9 cellular contexts compared by ENCODE assay signal in genomic region chr6:69917834-69918233, GRCh38. TPM values are rescaled to one million over a fixed set of nuclear protein-coding genes. Genes with fewer than 3 reads are reported as not detected.
DNase-seq lines count a peak whose midpoint lies in the region; ATAC-seq, FAIRE-seq and TF ChIP-seq lines count a peak whose summit lies in the region.
"Had no signal": no experiment of that assay in that cellular context is flagged by ENCODE, and none has a peak within 500 bp of the region (broad histone marks: within the 10 kb centered on the region; RNA-seq: fewer than 3 reads in every experiment).

No MANE protein-coding gene starts in this region.

- no peaks in the 10 kb centered on the region for H3K27me3 Mint-ChIP-seq in activated CD8-positive, alpha-beta memory T cell treated with anti-CD3 and anti-CD28 coated beads, Interleukin-2, amount 10 ng/mL, durations not matched to agents 7 days and 5 days
- no peaks in the 10 kb centered on the region for H3K27me3 Mint-ChIP-seq in activated CD4-positive, alpha-beta T cell treated with anti-CD3 and anti-CD28 coated beads, Interleukin-2, amount 10 ng/mL, durations not matched to agents 7 days and 5 days

- H3K4me3 Mint-ChIP-seq in activated CD8-positive, alpha-beta memory T cell treated with anti-CD3 and anti-CD28 coated beads, Interleukin-2, amount 10 ng/mL, durations not matched to agents 7 days and 5 days, result no peak overlapping the region
- no peak overlapping the region for H3K4me3 Mint-ChIP-seq in activated CD4-positive, alpha-beta T cell treated with anti-CD3 and anti-CD28 coated beads, Interleukin-2, amount 10 ng/mL, durations not matched to agents 7 days and 5 days

- TF ChIP-seq POLR2A in GM12878 (IDR thresholded peaks at IDR 0.05; ENCODE audit: low read depth, low read length), result no peak

- H3K36me3 ChIP-seq in GM12878 (ENCODE audit: control insufficient read depth in 2 of 2, insufficient read depth in 2 of 2, low read length in 1 of 2), result no peaks in the 10 kb centered on the region

- TSS peak; percentile 8 for BruUV-seq in GM12878 (replicated peaks; lab: Mats Ljungman, UMichigan)

- no peak for TF ChIP-seq RAD21 in GM12878 (IDR thresholded peaks at IDR 0.05; ENCODE audit: insufficient read depth, low read depth, low read length)

- no peak overlapping the region for H3K4me2 ChIP-seq in GM12878 (ENCODE audit: control insufficient read depth, insufficient read depth)

- FAIRE-seq in GM12878 (lab: Jason Lieb, UNC), result no peak

- no peaks in the 10 kb centered on the region for H3K9me3 Mint-ChIP-seq in activated CD8-positive, alpha-beta memory T cell treated with anti-CD3 and anti-CD28 coated beads, Interleukin-2, amount 10 ng/mL, durations not matched to agents 7 days and 5 days (ENCODE audit: low read depth)
- no peaks in the 10 kb centered on the region for H3K9me3 Mint-ChIP-seq in activated CD4-positive, alpha-beta T cell treated with anti-CD3 and anti-CD28 coated beads, Interleukin-2, amount 10 ng/mL, durations not matched to agents 7 days and 5 days

- TF ChIP-seq EP300 in GM12878 (IDR thresholded peaks at IDR 0.05; ENCODE audit: borderline replicate concordance in 1 of 2, control insufficient read depth in 1 of 2, low read depth in 2 of 2, low read length in 2 of 2), result no peak

- H3K9me3 ChIP-seq in GM12878 (replicated peaks; ENCODE audit: control insufficient read depth, insufficient read depth, low read length), result no peaks in the 10 kb centered on the region; the same call in 1 of the 3 replicates

- no peaks in the 10 kb centered on the region for H3K79me2 ChIP-seq in GM12878 (ENCODE audit: control insufficient read depth, insufficient read depth, low read length)

- no peak for TF ChIP-seq CTCF in GM12878 (IDR thresholded peaks at IDR 0.05 in 2 of 3, conservative IDR thresholded peaks at IDR 0.05 in 1 of 3; ENCODE audit: control insufficient read depth in 2 of 3, extremely low read depth in 1 of 3, insufficient read depth in 1 of 3, low read depth in 3 of 3, low read length in 3 of 3)

- peaks cover 11% of the 10 kb centered on the region for H3K4me1 Mint-ChIP-seq in activated CD8-positive, alpha-beta memory T cell treated with anti-CD3 and anti-CD28 coated beads, Interleukin-2, amount 10 ng/mL, durations not matched to agents 7 days and 5 days
- H3K4me1 Mint-ChIP-seq in activated CD4-positive, alpha-beta T cell treated with anti-CD3 and anti-CD28 coated beads, Interleukin-2, amount 10 ng/mL, durations not matched to agents 7 days and 5 days, result no peaks in the 10 kb centered on the region

- no peaks in the 10 kb centered on the region for H3K36me3 Mint-ChIP-seq in activated CD8-positive, alpha-beta memory T cell treated with anti-CD3 and anti-CD28 coated beads, Interleukin-2, amount 10 ng/mL, durations not matched to agents 7 days and 5 days
- H3K36me3 Mint-ChIP-seq in activated CD4-positive, alpha-beta T cell treated with anti-CD3 and anti-CD28 coated beads, Interleukin-2, amount 10 ng/mL, durations not matched to agents 7 days and 5 days (ENCODE audit: low read depth), result no peaks in the 10 kb centered on the region

- no peaks in the 10 kb centered on the region for H3K27me3 ChIP-seq in GM12878 (replicated peaks in 1 of 2; ENCODE audit: control insufficient read depth in 2 of 2, insufficient read depth in 2 of 2, low read length in 1 of 2)

- 0% methylated on average over 1 of the region's 1 CpG for WGBS in GM12878 (ENCODE audit: insufficient coverage, insufficient replicate concordance, low lambda C conversion rate, missing lambda C conversion rate)

- CTCF ChIA-PET in activated CD8-positive, alpha-beta memory T cell treated with anti-CD3 and anti-CD28 coated beads, Interleukin-2, amount 10 ng/mL, durations not matched to agents 7 days and 5 days (lab: Charles Lee), result no interaction called here
- CTCF ChIA-PET in GM12878 (lab: Yijun Ruan, JAX), result interaction anchor here (0.6 to 2.2 kb wide), 2 partner anchors 52 to 222 kb away, joined by 3 to 5 read pairs; partner anchors contain the start of gene COL19A1
- CTCF ChIA-PET in activated CD4-positive, alpha-beta T cell treated with anti-CD3 and anti-CD28 coated beads, Interleukin-2, amount 10 ng/mL, durations not matched to agents 7 days and 5 days (lab: Charles Lee), result no interaction called here

- RAD21 ChIA-PET in GM12878 (lab: Charles Lee; ENCODE audit: unreplicated experiment), result no interaction called here

- in situ Hi-C loops in GM12878 (cut with MboI), result no loop called here

- no peak overlapping the region for H3K27ac Mint-ChIP-seq in activated CD8-positive, alpha-beta memory T cell treated with anti-CD3 and anti-CD28 coated beads, Interleukin-2, amount 10 ng/mL, durations not matched to agents 7 days and 5 days
- H3K27ac Mint-ChIP-seq in activated CD4-positive, alpha-beta T cell treated with anti-CD3 and anti-CD28 coated beads, Interleukin-2, amount 10 ng/mL, durations not matched to agents 7 days and 5 days, result no peak overlapping the region

- no peak for DNase-seq in activated CD8-positive, alpha-beta memory T cell treated with anti-CD3 and anti-CD28 coated beads, Interleukin-2, amount 10 ng/mL, durations not matched to agents 7 days and 5 days
- DNase-seq in activated CD8-positive, alpha-beta memory T cell treated with anti-CD3 and anti-CD28 coated beads for 24 hours, result no peak
- DNase-seq in GM12878 (ENCODE audit: low read depth, low spot score), result peak; percentile 20
- DNase-seq in stimulated activated CD8-positive, alpha-beta memory T cell treated with anti-CD3 and anti-CD28 coated beads, Interleukin-4, amount 100 ng/mL, for 48 hours, result peak; percentile 33
- no peak for DNase-seq in activated CD4-positive, alpha-beta T cell treated with anti-CD3 and anti-CD28 coated beads, Interleukin-2, amount 10 ng/mL, durations not matched to agents 7 days and 5 days
- no peak for DNase-seq in left ventricle myocardium superior
- no peak for DNase-seq in NCI-H1436 treated with DMSO at 0.1 percent for 48 hours (lab: John Stamatoyannopoulos, UW)
- DNase-seq: NCI-H82 had no signal

- H3K4me3 ChIP-seq in GM12878, result no peak overlapping the region

- no peak overlapping the region for H2AFZ ChIP-seq in GM12878 (ENCODE audit: control insufficient read depth, low read depth, low read length)

- no peak overlapping the region for H3K27ac ChIP-seq in GM12878 (ENCODE audit: control insufficient read depth, insufficient read depth)

- ATAC-seq in activated CD8-positive, alpha-beta memory T cell treated with anti-CD3 and anti-CD28 coated beads, Interleukin-2, amount 10 ng/mL, durations not matched to agents 7 days and 5 days, result peak; percentile 68
- ATAC-seq in HG03139 (IDR thresholded peaks at IDR 0.05; ENCODE audit: unreplicated experiment) (peak; percentile 70), GM12878 (peak; percentile 81), left ventricle myocardium superior (no peak)

- SMC1A ChIA-PET in GM12878 (lab: Charles Lee; ENCODE audit: uncharacterized antibody, unreplicated experiment), result interaction anchor here (0.9 to 2.7 kb wide), 7 partner anchors 11 to 174 kb away, joined by 3 to 10 read pairs (median 3); no protein-coding TSS in a partner anchor

- H3K4me1 ChIP-seq in GM12878 (ENCODE audit: control insufficient read depth, insufficient read depth, low read length), result no peaks in the 10 kb centered on the region

- H4K20me1 ChIP-seq in GM12878 (ENCODE audit: control insufficient read depth, insufficient read depth), result no peaks in the 10 kb centered on the region

- POLR2A ChIA-PET in GM12878 (lab: Charles Lee), result no interaction called here
- POLR2A ChIA-PET in activated CD4-positive, alpha-beta T cell treated with anti-CD3 and anti-CD28 coated beads, Interleukin-2, amount 10 ng/mL, durations not matched to agents 7 days and 5 days (lab: Charles Lee), result no interaction called here

- intact Hi-C loops in GM12878 (cut with micrococcal nuclease; ENCODE audit: unreplicated experiment) (no loop called here), left ventricle myocardium superior (cut with micrococcal nuclease) (no loop called here)

- no peak overlapping the region for H3K9ac ChIP-seq in GM12878 (ENCODE audit: control insufficient read depth, insufficient read depth, low read length)

RNA-seq across cellular contexts. Expression of gene COL19A1, which starts 51.5 kb away (rescaled TPM):
- total RNA-seq in activated CD8-positive, alpha-beta memory T cell treated with anti-CD3 and anti-CD28 coated beads, Interleukin-2, amount 10 ng/mL, durations not matched to agents 7 days and 5 days, result under 1 TPM in 1 of 2 experiments, not detected in 1; 0.40 TPM
- 51.4 and 55.7 TPM in 2 replicates for total RNA-seq in GM12878 (2013; cell fraction: nucleolus; rRNA removed)
- 4.7 and 5.8 TPM in 2 replicates for total RNA-seq in GM12878 (2014; rRNA removed)
- 5.8 and 6.1 TPM in 2 replicates for total RNA-seq in GM12878 (2014; rRNA removed; fragmentation: Illumina TruSeq; extraction: Trizol)
- 4.4 and 5.6 TPM in 2 replicates for total RNA-seq in GM12878 (2021)
- polyA plus RNA-seq in GM12878 (2011; ENCODE audit: low read depth), result 2.1 TPM
- 13.5 and 20.4 TPM in 2 replicates for polyA plus RNA-seq in GM12878 (2011; rRNA removed)
- polyA plus RNA-seq in GM12878 (2011; cell fraction: cytosol; rRNA removed), result 5.3 and 5.8 TPM in 2 replicates
- 33.4 and 41.9 TPM in 2 replicates for polyA plus RNA-seq in GM12878 (2011; cell fraction: nucleus; rRNA removed)
- 3.0 and 3.9 TPM in 2 replicates for polyA plus RNA-seq in GM12878 (2012)
- polyA plus RNA-seq in GM12878 (2014; fragmentation: Illumina TruSeq; extraction: Trizol), result 2.3 and 2.5 TPM in 2 replicates
- polyA plus RNA-seq in GM12878 (2014; fragmentation: Nextera tagmentation; extraction: Ambion mirVana), result 1 to 10 TPM; 1.1 to 1.9 TPM
- polyA plus RNA-seq in GM12878 (2014; rRNA removed), result 1.8 and 2.4 TPM in 2 replicates
- 1 to 10 TPM; 3.6 to 6.0 TPM for polyA plus RNA-seq in GM12878 (2016; fragmentation: Nextera tagmentation; extraction: Ambion mirVana)
- polyA minus RNA-seq in GM12878 (2011; rRNA and poly(A)+ RNA removed), result 49.5 and 53.5 TPM in 2 replicates
- 6.8 and 10.3 TPM in 2 replicates for polyA minus RNA-seq in GM12878 (2011; cell fraction: cytosol; rRNA and poly(A)+ RNA removed)
- polyA minus RNA-seq in GM12878 (2011; cell fraction: nucleus; rRNA and poly(A)+ RNA removed), result 110 and 164 TPM in 2 replicates
- not detected for total RNA-seq in activated CD4-positive, alpha-beta T cell treated with anti-CD3 and anti-CD28 coated beads, Interleukin-2, amount 10 ng/mL, durations not matched to agents 7 days and 5 days
- 1.4 TPM for total RNA-seq in left ventricle myocardium superior

Comparison
In these comparisons a context has a peak if more than half of its experiments do, and no peak if none do; other contexts are left out.
1. DNase-seq: peak in GM12878 (single experiment) and stimulated activated CD8-positive, alpha-beta memory T cell treated with anti-CD3 and anti-CD28 coated beads, Interleukin-4, amount 100 ng/mL, for 48 hours (single experiment); none in activated CD8-positive, alpha-beta memory T cell treated with anti-CD3 and anti-CD28 coated beads, Interleukin-2, amount 10 ng/mL, durations not matched to agents 7 days and 5 days (single experiment), activated CD8-positive, alpha-beta memory T cell treated with anti-CD3 and anti-CD28 coated beads for 24 hours (single experiment), activated CD4-positive, alpha-beta T cell treated with anti-CD3 and anti-CD28 coated beads, Interleukin-2, amount 10 ng/mL, durations not matched to agents 7 days and 5 days (single experiment), left ventricle myocardium superior (single experiment) and NCI-H1436 treated with DMSO at 0.1 percent for 48 hours (single experiment).